Comparison of ENCODE assay signal across 8 cellular contexts in genomic region chr20:59940956-59941294, GRCh38. TPM values are rescaled to one million over a fixed set of nuclear protein-coding genes. Genes with fewer than 3 reads are reported as not detected.
DNase-seq lines count a peak whose midpoint lies in the region; ATAC-seq and TF ChIP-seq lines count a peak whose summit lies in the region.

No MANE protein-coding gene starts in this region.

- ATAC-seq in HG03520 (IDR thresholded peaks at IDR 0.05; ENCODE audit: unreplicated experiment): peak; percentile 1

- H3F3A ChIP-seq in DOHH2 (ENCODE audit: control insufficient read depth, insufficient read depth): 0 out of 2 replicates have a peak, but pooled peaks cover 3% of the 10 kb centered on the region
- peaks cover 7% of the 10 kb centered on the region for H3F3A ChIP-seq in neural cell (ENCODE audit: insufficient read depth, low read length, poor library complexity, severe bottlenecking)

- H3K9me2 ChIP-seq in DOHH2 (replicated peaks; ENCODE audit: control insufficient read depth, low read length): no peaks in the 10 kb centered on the region
- H3K9me2 ChIP-seq in neural cell (ENCODE audit: insufficient read depth, low read length): no peaks in the 10 kb centered on the region

- TF ChIP-seq CTCF in DOHH2 (IDR thresholded peaks at IDR 0.05; ENCODE audit: low read depth, low read length, poor library complexity, severe bottlenecking) (no peak), choroid plexus epithelial cell (conservative IDR thresholded peaks at IDR 0.05; ENCODE audit: low read depth, low read length) (no peak), neural cell (IDR thresholded peaks at IDR 0.05; ENCODE audit: poor library complexity, severe bottlenecking) (no peak)

- in situ Hi-C loops in KBM-7 (cut with MboI; ENCODE audit: low pct_unique_long_range_greater_than_20kb, low sequenced_read_pairs): no loop called here

- H3K27ac ChIP-seq in DOHH2 (ENCODE audit: low read depth, low read length) (peak overlapping the region; percentile 75), neural cell (ENCODE audit: low read length) (peak overlapping the region; percentile 90)

- H3K4me2 ChIP-seq in DOHH2 (ENCODE audit: low read length) (peak overlapping the region; percentile 93), neural cell (ENCODE audit: low read length) (peak overlapping the region; percentile 98)

- H3K4me3 ChIP-seq in DOHH2 (ENCODE audit: low read length) (peak overlapping the region; percentile 99), choroid plexus epithelial cell (ENCODE audit: low read depth, low read length) (peak overlapping the region; percentile 80), neural cell (ENCODE audit: low read length) (peak overlapping the region; percentile 79)

- H3K36me3 ChIP-seq in DOHH2 (ENCODE audit: control insufficient read depth, low read length) (peaks cover 32% of the 10 kb centered on the region), neural cell (ENCODE audit: insufficient read depth, low read length) (no peaks in the 10 kb centered on the region)

- TF ChIP-seq EP300 in neural cell (conservative IDR thresholded peaks at IDR 0.05; ENCODE audit: poor library complexity, severe bottlenecking): no peak

- H4K20me1 ChIP-seq in DOHH2 (ENCODE audit: control insufficient read depth, insufficient read depth, low read depth, low read length) (no peaks in the 10 kb centered on the region), neural cell (ENCODE audit: insufficient read depth) (no peaks in the 10 kb centered on the region)

- H3K79me2 ChIP-seq in DOHH2 (ENCODE audit: control insufficient read depth, low read length) (peaks cover 27% of the 10 kb centered on the region), neural cell (replicated peaks; ENCODE audit: insufficient read depth, low read length) (no peaks in the 10 kb centered on the region)

- H3K9me3 ChIP-seq in DOHH2 (ENCODE audit: control insufficient read depth, insufficient read depth, low read length) (no peaks in the 10 kb centered on the region), neural cell (ENCODE audit: low read length) (no peaks in the 10 kb centered on the region)

- TF ChIP-seq RAD21 in neural cell (conservative IDR thresholded peaks at IDR 0.05): no peak

- H3K9ac ChIP-seq in neural cell (ENCODE audit: low read length): peak overlapping the region; percentile 81

- DNase-seq in choroid plexus epithelial cell (ENCODE audit: low read depth) (no peak), NCI-H524 (lab: John Stamatoyannopoulos, UW) (no peak), KBM-7 (no peak), NCI-H1436 treated with DMSO at 0.1 percent for 48 hours (lab: John Stamatoyannopoulos, UW) (no peak), HK-2 (ENCODE audit: unreplicated experiment) (no peak)

- peak overlapping the region; percentile 70 for H2AFZ ChIP-seq in neural cell (ENCODE audit: low read depth, low read length)

- H3K27me3 ChIP-seq in DOHH2 (ENCODE audit: control insufficient read depth, low read length) (no peaks in the 10 kb centered on the region), neural cell (ENCODE audit: insufficient read depth, low read depth, low read length) (no peaks in the 10 kb centered on the region)

- H3K4me1 ChIP-seq in DOHH2 (ENCODE audit: control insufficient read depth, low read length): peaks cover 26% of the 10 kb centered on the region

TF ChIP-seq in neural cell, 6 proteins besides CTCF, POLR2A, EP300 and RAD21:
- TF ChIP-seq, protein P1, sequence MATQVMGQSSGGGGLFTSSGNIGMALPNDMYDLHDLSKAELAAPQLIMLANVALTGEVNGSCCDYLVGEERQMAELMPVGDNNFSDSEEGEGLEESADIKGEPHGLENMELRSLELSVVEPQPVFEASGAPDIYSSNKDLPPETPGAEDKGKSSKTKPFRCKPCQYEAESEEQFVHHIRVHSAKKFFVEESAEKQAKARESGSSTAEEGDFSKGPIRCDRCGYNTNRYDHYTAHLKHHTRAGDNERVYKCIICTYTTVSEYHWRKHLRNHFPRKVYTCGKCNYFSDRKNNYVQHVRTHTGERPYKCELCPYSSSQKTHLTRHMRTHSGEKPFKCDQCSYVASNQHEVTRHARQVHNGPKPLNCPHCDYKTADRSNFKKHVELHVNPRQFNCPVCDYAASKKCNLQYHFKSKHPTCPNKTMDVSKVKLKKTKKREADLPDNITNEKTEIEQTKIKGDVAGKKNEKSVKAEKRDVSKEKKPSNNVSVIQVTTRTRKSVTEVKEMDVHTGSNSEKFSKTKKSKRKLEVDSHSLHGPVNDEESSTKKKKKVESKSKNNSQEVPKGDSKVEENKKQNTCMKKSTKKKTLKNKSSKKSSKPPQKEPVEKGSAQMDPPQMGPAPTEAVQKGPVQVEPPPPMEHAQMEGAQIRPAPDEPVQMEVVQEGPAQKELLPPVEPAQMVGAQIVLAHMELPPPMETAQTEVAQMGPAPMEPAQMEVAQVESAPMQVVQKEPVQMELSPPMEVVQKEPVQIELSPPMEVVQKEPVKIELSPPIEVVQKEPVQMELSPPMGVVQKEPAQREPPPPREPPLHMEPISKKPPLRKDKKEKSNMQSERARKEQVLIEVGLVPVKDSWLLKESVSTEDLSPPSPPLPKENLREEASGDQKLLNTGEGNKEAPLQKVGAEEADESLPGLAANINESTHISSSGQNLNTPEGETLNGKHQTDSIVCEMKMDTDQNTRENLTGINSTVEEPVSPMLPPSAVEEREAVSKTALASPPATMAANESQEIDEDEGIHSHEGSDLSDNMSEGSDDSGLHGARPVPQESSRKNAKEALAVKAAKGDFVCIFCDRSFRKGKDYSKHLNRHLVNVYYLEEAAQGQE (IDR thresholded peaks at IDR 0.05; ENCODE audit: borderline replicate concordance): peak; percentile 3
- TF ChIP-seq POLR2AphosphoS5 (IDR thresholded peaks at IDR 0.05): no peak

RNA-seq across cellular contexts. Expression of gene FAM217B, which starts 0.7 kb away (rescaled TPM):
- polyA plus RNA-seq in neural cell: 14.9 and 15.1 TPM in 2 replicates
- 30.4 and 37.2 TPM in 2 replicates for polyA minus RNA-seq in neural cell

RNA-seq across cellular contexts. Expression of gene PPP1R3D, which starts 0.8 kb away (rescaled TPM):
- polyA plus RNA-seq in neural cell: 1.3 and 1.6 TPM in 2 replicates
- polyA minus RNA-seq in neural cell: 3.2 and 4.1 TPM in 2 replicates

RNA-seq across cellular contexts. Expression of gene SYCP2, which starts 7.5 kb away (rescaled TPM):
- 1.4 and 2.3 TPM in 2 replicates for polyA plus RNA-seq in neural cell
- 0.49 and 1.0 TPM in 2 replicates for polyA minus RNA-seq in neural cell

RNA-seq across cellular contexts. Expression of gene CDH26, which starts 17.3 kb away (rescaled TPM):
- polyA plus RNA-seq in neural cell: 0.43 and 3.3 TPM in 2 replicates
- polyA minus RNA-seq in neural cell: 0.24 and 0.46 TPM in 2 replicates
